In genomic region chr22:23282089-23282501, GRCh38 we compare ENCODE assay signal across 8 cellular contexts.
DNase-seq lines count a peak whose midpoint lies in the region; TF ChIP-seq lines count a peak whose summit lies in the region.

No MANE protein-coding gene starts in this region.

- no peaks in the 10 kb centered on the region for H3K27me3 ChIP-seq in AG04450 (ENCODE audit: control insufficient read depth, insufficient read depth, low read length)

- no peak overlapping the region for H3K4me3 Mint-ChIP-seq in activated T-helper 2 cell treated with anti-CD3 and anti-CD28 coated beads, Interferon-gamma antibody, Interleukin-2, Interleukin-4, amounts not matched to agents 10 μg/mL and 5 μg/mL and 100 μg/mL, durations not matched to agents 14 hours and 24 hours and 36 hours (ENCODE audit: low read depth)
- no peak overlapping the region for H3K4me3 Mint-ChIP-seq in activated naive CD4-positive, alpha-beta T cell treated with anti-CD3 and anti-CD28 coated beads for 36 hours

- POLR2A ChIA-PET in AG04450 (lab: Yijun Ruan, JAX) = interaction anchor here (1.0 to 1.1 kb wide), 3 partner anchors 61 to 103 kb away, joined by 3 to 7 read pairs (median 3); partner anchors contain the start of gene BCR

- H3K27ac ChIP-seq in AG04450 (ENCODE audit: low read depth, low read length) = peak overlapping the region; percentile 52

- no peak overlapping the region for H3K27ac Mint-ChIP-seq in activated T-helper 2 cell treated with anti-CD3 and anti-CD28 coated beads, Interferon-gamma antibody, Interleukin-2, Interleukin-4, amounts not matched to agents 10 μg/mL and 5 μg/mL and 100 μg/mL, durations not matched to agents 14 hours and 24 hours and 36 hours
- no peak overlapping the region for H3K27ac Mint-ChIP-seq in activated naive CD4-positive, alpha-beta T cell treated with anti-CD3 and anti-CD28 coated beads for 36 hours

- no peaks in the 10 kb centered on the region for H3K27me3 Mint-ChIP-seq in activated T-helper 2 cell treated with anti-CD3 and anti-CD28 coated beads, Interferon-gamma antibody, Interleukin-2, Interleukin-4, amounts not matched to agents 10 μg/mL and 5 μg/mL and 100 μg/mL, durations not matched to agents 14 hours and 24 hours and 36 hours (ENCODE audit: low read depth)
- H3K27me3 Mint-ChIP-seq in activated naive CD4-positive, alpha-beta T cell treated with anti-CD3 and anti-CD28 coated beads for 36 hours (ENCODE audit: low read depth) = no peaks in the 10 kb centered on the region

- intact Hi-C loops in activated T-helper 2 cell treated with anti-CD3 and anti-CD28 coated beads, Interferon-gamma antibody, Interleukin-2, Interleukin-4, amounts not matched to agents 10 μg/mL and 5 μg/mL and 100 μg/mL, durations not matched to agents 14 hours and 24 hours and 36 hours (cut with micrococcal nuclease) = loop anchor here (5.0 kb wide), 1 partner anchor 40 kb away; no protein-coding TSS in a partner anchor
- intact Hi-C loops in activated naive CD4-positive, alpha-beta T cell treated with anti-CD3 and anti-CD28 coated beads for 36 hours (cut with micrococcal nuclease) = loop anchor here (1.0 to 10.0 kb wide), 3 partner anchors 40 to 327 kb away; no protein-coding TSS in a partner anchor

- DNase-seq in AG04450 (ENCODE audit: low read depth, low spot score) = peak; percentile 45
- DNase-seq in cardiac fibroblast (ENCODE audit: low read depth in 2 of 2) = peak; percentile 71 to 78
- DNase-seq in middle frontal gyrus (ENCODE audit: extremely low spot score, low spot score) = peak; percentile 53
- DNase-seq in activated T-helper 2 cell treated with anti-CD3 and anti-CD28 coated beads, Interferon-gamma antibody, Interleukin-2, Interleukin-4, amounts not matched to agents 10 μg/mL and 5 μg/mL and 100 μg/mL, durations not matched to agents 14 hours and 24 hours and 36 hours (ENCODE audit: low spot score) = no peak
- no peak for DNase-seq in foreskin melanocyte
- no peak for DNase-seq in SKM-1 treated with dmso at 0.1 percent for 144 hours (lab: John Stamatoyannopoulos, UW; ENCODE audit: unreplicated experiment)
- no peak for DNase-seq in activated naive CD4-positive, alpha-beta T cell treated with anti-CD3 and anti-CD28 coated beads for 36 hours

- H3K9me3 ChIP-seq in AG04450 (ENCODE audit: control insufficient read depth, insufficient read depth, low read length) = no peaks in the 10 kb centered on the region; the same call in 1 of the 2 replicates

- H3K36me3 Mint-ChIP-seq in activated T-helper 2 cell treated with anti-CD3 and anti-CD28 coated beads, Interferon-gamma antibody, Interleukin-2, Interleukin-4, amounts not matched to agents 10 μg/mL and 5 μg/mL and 100 μg/mL, durations not matched to agents 14 hours and 24 hours and 36 hours (ENCODE audit: low read depth) = no peaks in the 10 kb centered on the region
- H3K36me3 Mint-ChIP-seq in activated naive CD4-positive, alpha-beta T cell treated with anti-CD3 and anti-CD28 coated beads for 36 hours (ENCODE audit: low read depth) = peaks cover 6% of the 10 kb centered on the region

- H3K4me1 Mint-ChIP-seq in activated T-helper 2 cell treated with anti-CD3 and anti-CD28 coated beads, Interferon-gamma antibody, Interleukin-2, Interleukin-4, amounts not matched to agents 10 μg/mL and 5 μg/mL and 100 μg/mL, durations not matched to agents 14 hours and 24 hours and 36 hours (ENCODE audit: low read depth) = no peaks in the 10 kb centered on the region
- peaks cover 20% of the 10 kb centered on the region for H3K4me1 Mint-ChIP-seq in activated naive CD4-positive, alpha-beta T cell treated with anti-CD3 and anti-CD28 coated beads for 36 hours (ENCODE audit: low read depth)

- no peak overlapping the region for H3K4me3 ChIP-seq in AG04450 (ENCODE audit: low read depth, low read length)
- no peak overlapping the region for H3K4me3 ChIP-seq in cardiac fibroblast (replicated peaks in 1 of 2; ENCODE audit: low read depth in 2 of 2, low read length in 2 of 2)

- TF ChIP-seq CTCF in AG04450 (IDR thresholded peaks at IDR 0.05; ENCODE audit: low read depth, low read length) = no peak
- TF ChIP-seq CTCF in LNCAP (IDR thresholded peaks at IDR 0.05) = peak; percentile 49
- no peak for TF ChIP-seq CTCF in cardiac fibroblast (IDR thresholded peaks at IDR 0.05; ENCODE audit: low read depth, low read length)

- H3K9me3 Mint-ChIP-seq in activated T-helper 2 cell treated with anti-CD3 and anti-CD28 coated beads, Interferon-gamma antibody, Interleukin-2, Interleukin-4, amounts not matched to agents 10 μg/mL and 5 μg/mL and 100 μg/mL, durations not matched to agents 14 hours and 24 hours and 36 hours = no peaks in the 10 kb centered on the region
- no peaks in the 10 kb centered on the region for H3K9me3 Mint-ChIP-seq in activated naive CD4-positive, alpha-beta T cell treated with anti-CD3 and anti-CD28 coated beads for 36 hours

- CTCF ChIA-PET in AG04450 (lab: Charles Lee) = interaction anchor here (0.6 to 4.4 kb wide), 30 partner anchors 9 to 325 kb away, joined by 3 to 178 read pairs (median 4); partner anchors contain the start of gene BCR
- CTCF ChIA-PET in activated naive CD4-positive, alpha-beta T cell treated with anti-CD3 and anti-CD28 coated beads for 36 hours (lab: Charles Lee) = interaction anchor here (0.5 to 11.5 kb wide), 22 partner anchors 8 to 322 kb away, joined by 3 to 167 read pairs (median 4); partner anchors contain the start of gene BCR

Comparison
In these comparisons a context has a peak if more than half of its experiments do, and no peak if none do; other contexts are left out.
1. DNase-seq: peak in AG04450 (single experiment), cardiac fibroblast (2 of 2) and middle frontal gyrus (single experiment); none in activated T-helper 2 cell treated with anti-CD3 and anti-CD28 coated beads, Interferon-gamma antibody, Interleukin-2, Interleukin-4, amounts not matched to agents 10 μg/mL and 5 μg/mL and 100 μg/mL, durations not matched to agents 14 hours and 24 hours and 36 hours (single experiment), foreskin melanocyte (single experiment), SKM-1 treated with dmso at 0.1 percent for 144 hours (single experiment) and activated naive CD4-positive, alpha-beta T cell treated with anti-CD3 and anti-CD28 coated beads for 36 hours (single experiment).